25 cellular contexts compared by ENCODE assay signal in genomic region chr2:149465873-149466272, GRCh38.
DNase-seq lines count a peak whose midpoint lies in the region; ATAC-seq and TF ChIP-seq lines count a peak whose summit lies in the region.
"Had no signal": no experiment of that assay in that cellular context is flagged by ENCODE, and none has a peak within 500 bp of the region (broad histone marks: within the 10 kb centered on the region; RNA-seq: fewer than 3 reads in every experiment).

No MANE protein-coding gene starts in this region.

- H3K4me1 ChIP-seq in mesodermal cell (ENCODE audit: control insufficient read depth, insufficient read depth, low read length, poor library complexity, severe bottlenecking): peaks cover 32% of the 10 kb centered on the region
- H3K4me1 ChIP-seq: HAP-1 had no signal

- no peak overlapping the region for H3K4me3 ChIP-seq in GM06990 (replicated peaks; ENCODE audit: low read depth, low read length)
- no peak overlapping the region for H3K4me3 ChIP-seq in mesodermal cell (ENCODE audit: extremely low read depth, insufficient read depth, low read length, poor library complexity, severe bottlenecking)
- H3K4me3 ChIP-seq: HAP-1 had no signal

- no peaks in the 10 kb centered on the region for H3K36me3 ChIP-seq in GM06990 (ENCODE audit: control insufficient read depth, insufficient read depth, low read length)
- H3K36me3 ChIP-seq in mesodermal cell (ENCODE audit: control insufficient read depth, insufficient read depth, low read length): peaks cover 21% of the 10 kb centered on the region
- H3K36me3 ChIP-seq: HAP-1 had no signal

- 83% methylated on average over 1 of the region's 2 CpGs; no CpG with 5 or more reads in 1 of the 2 experiments for whole genome bisulfite sequencing in mesodermal cell (ENCODE audit: insufficient coverage in 2 of 2), 2 experiments

- peak; percentile 32 for ATAC-seq in GM19351 (IDR thresholded peaks at IDR 0.05; ENCODE audit: unreplicated experiment)
- ATAC-seq in HG03565 (IDR thresholded peaks at IDR 0.05; ENCODE audit: unreplicated experiment): no peak

- peak overlapping the region; percentile 70 for H3K27ac ChIP-seq in mesodermal cell (ENCODE audit: low read depth, low read length, severe bottlenecking)
- H3K27ac ChIP-seq: HL-60 had no signal

- DNase-seq in GM06990 (ENCODE audit: extremely low read depth, insufficient read length): peak; percentile 9
- peak; percentile 40 for DNase-seq in amniotic epithelial cell (ENCODE audit: low read depth)
- DNase-seq in stimulated activated CD4-positive, alpha-beta T cell treated with anti-CD3 and anti-CD28 coated beads, Interleukin-4, amount 100 ng/mL, for 4 hours: no peak
- no peak for DNase-seq in foreskin melanocyte
- no peak for DNase-seq in GF-D8 (lab: John Stamatoyannopoulos, UW)
- DNase-seq: C1 segment of cervical spinal cord; CD4-positive, alpha-beta memory T cell; COR-L47; DMS 273 treated with DMSO at 0.1 percent for 48 hours; DMS79; GDM1; GOT3; NCI-H1048; NCI-H1417; NCI-H1694; NCI-H2029 treated with DMSO at 0.1 percent for 48 hours; NCI-H446; NCI-H524 treated with DMSO at 0.1 percent for 48 hours; NCI-H774; SIG-M5 had no signal

- no peak for TF ChIP-seq CTCF in GM06990 (IDR thresholded peaks at IDR 0.05; ENCODE audit: insufficient read depth, low read length, poor library complexity, severe bottlenecking)

- H3K27me3 ChIP-seq in GM06990 (replicated peaks; ENCODE audit: control insufficient read depth, insufficient read depth, low read length): no peaks in the 10 kb centered on the region

- H3K9me3 ChIP-seq in mesodermal cell (ENCODE audit: control insufficient read depth, low read length): peaks cover 3% of the 10 kb centered on the region
- H3K9me3 ChIP-seq: HAP-1 had no signal

Comparison
In these comparisons a context has a peak if more than half of its experiments do, and no peak if none do; other contexts are left out.
1. DNase-seq: peak in GM06990 (single experiment) and amniotic epithelial cell (single experiment); none in stimulated activated CD4-positive, alpha-beta T cell treated with anti-CD3 and anti-CD28 coated beads, Interleukin-4, amount 100 ng/mL, for 4 hours (0 of 2), foreskin melanocyte (single experiment) and GF-D8 (single experiment).